ENCODE assay signal across 27 cellular contexts in genomic region chrX:122572461-122572860, GRCh38.
DNase-seq lines count a peak whose midpoint lies in the region; FAIRE-seq and TF ChIP-seq lines count a peak whose summit lies in the region.
"Had no signal": no experiment of that assay in that cellular context is flagged by ENCODE, and none has a peak within 500 bp of the region (broad histone marks: within the 10 kb centered on the region; RNA-seq: fewer than 3 reads in every experiment).

No MANE protein-coding gene starts in this region.

- H3K9me3 ChIP-seq in GM23248 (ENCODE audit: low read depth) (no peaks in the 10 kb centered on the region), astrocyte (ENCODE audit: insufficient read depth, low read depth, low read length) (no peaks in the 10 kb centered on the region), Peyer's patch (no peaks in the 10 kb centered on the region)
- H3K9me3 ChIP-seq: lower lobe of right lung, transverse colon had no signal

- no peaks in the 10 kb centered on the region for H3K9me2 ChIP-seq in GM23248 (ENCODE audit: insufficient read depth)

- H3K27ac ChIP-seq in GM23248 (peak overlapping the region; percentile 58), astrocyte (ENCODE audit: low read depth, low read length) (peak overlapping the region; percentile 37), Peyer's patch (no peak overlapping the region), brain microvascular endothelial cell (no peak overlapping the region)
- H3K27ac ChIP-seq: lower lobe of right lung, transverse colon, VCaP had no signal

- peak overlapping the region; percentile 69 for H3K27ac Mint-ChIP-seq in astrocyte (ENCODE audit: unreplicated experiment)
- H3K27ac Mint-ChIP-seq: activated CD4-positive, alpha-beta T cell treated with anti-CD3 and anti-CD28 coated beads for 36 hours; activated CD8-positive, alpha-beta T cell treated with anti-CD3 and anti-CD28 coated beads for 36 hours; activated naive CD4-positive, alpha-beta T cell treated with anti-CD3 and anti-CD28 coated beads for 36 hours; GM23338; naive thymus-derived CD8-positive, alpha-beta T cell had no signal

- no peak overlapping the region for H3K4me3 Mint-ChIP-seq in astrocyte (ENCODE audit: unreplicated experiment)
- H3K4me3 Mint-ChIP-seq: activated CD4-positive, alpha-beta T cell treated with anti-CD3 and anti-CD28 coated beads for 36 hours; activated CD8-positive, alpha-beta T cell treated with anti-CD3 and anti-CD28 coated beads for 36 hours; activated naive CD4-positive, alpha-beta T cell treated with anti-CD3 and anti-CD28 coated beads for 36 hours; GM23338; naive thymus-derived CD8-positive, alpha-beta T cell had no signal

- in situ Hi-C loops in GM23248 (cut with MboI) (no loop called here), brain microvascular endothelial cell (cut with HindIII; ENCODE audit: low pct_ligation_motif_present, low sequenced_read_pairs) (no loop called here)

- H3K27me3 ChIP-seq in GM23248 (replicated peaks; ENCODE audit: insufficient read depth) (no peaks in the 10 kb centered on the region), astrocyte (ENCODE audit: insufficient read depth, low read length) (no peaks in the 10 kb centered on the region), Peyer's patch (no peaks in the 10 kb centered on the region), brain microvascular endothelial cell (replicated peaks) (no peaks in the 10 kb centered on the region)
- H3K27me3 ChIP-seq: transverse colon had no signal

- H3K9ac ChIP-seq in GM23248, result no peak overlapping the region
- peak overlapping the region; percentile 18 for H3K9ac ChIP-seq in astrocyte (ENCODE audit: low read length)

- no peak overlapping the region for H2AFZ ChIP-seq in GM23248
- H2AFZ ChIP-seq in astrocyte (ENCODE audit: low read depth, low read length), result no peak overlapping the region
- H2AFZ ChIP-seq: GM23338 had no signal

- H3K4me2 ChIP-seq in GM23248 (ENCODE audit: unreplicated experiment), result no peak overlapping the region
- no peak overlapping the region for H3K4me2 ChIP-seq in astrocyte (ENCODE audit: low read length)
- H3K4me2 ChIP-seq: GM23338 had no signal

- no peaks in the 10 kb centered on the region for H3K36me3 Mint-ChIP-seq in astrocyte (ENCODE audit: low read depth, unreplicated experiment)

- no peaks in the 10 kb centered on the region for H4K20me1 ChIP-seq in GM23248 (ENCODE audit: insufficient read depth)
- H4K20me1 ChIP-seq in astrocyte (ENCODE audit: insufficient read depth, low read length), result no peaks in the 10 kb centered on the region

- TF ChIP-seq CTCF in astrocyte (IDR thresholded peaks at IDR 0.05; ENCODE audit: insufficient read depth, low read depth, low read length) (no peak), fibroblast of mammary gland (conservative IDR thresholded peaks at IDR 0.05; ENCODE audit: control insufficient read depth, insufficient read depth, low read depth, low read length) (no peak), Peyer's patch (IDR thresholded peaks at IDR 0.05) (no peak), brain microvascular endothelial cell (IDR thresholded peaks at IDR 0.05; ENCODE audit: low read depth, low read length, missing control alignments) (no peak)

- peak; percentile 74 for DNase-seq in GM23248
- peak; percentile 57 for DNase-seq in astrocyte (ENCODE audit: low read depth)
- DNase-seq in fibroblast of mammary gland (ENCODE audit: low read depth), result peak; percentile 53
- no peak for DNase-seq in KG1 (lab: John Stamatoyannopoulos, UW)
- DNase-seq in Peyer's patch, result no peak
- no peak for DNase-seq in brain microvascular endothelial cell
- no peak for DNase-seq in superior temporal gyrus (ENCODE audit: extremely low spot score)
- DNase-seq: activated CD4-positive, alpha-beta T cell treated with anti-CD3 and anti-CD28 coated beads for 36 hours; activated CD8-positive, alpha-beta T cell treated with anti-CD3 and anti-CD28 coated beads for 36 hours; activated naive CD4-positive, alpha-beta T cell treated with anti-CD3 and anti-CD28 coated beads for 36 hours; Calu3; caudate nucleus; cortex of kidney; DMS79; hippocampal formation; lower lobe of right lung; naive thymus-derived CD8-positive, alpha-beta T cell; NCI-H1417 treated with DMSO at 0.1 percent for 48 hours; NCI-H2081; occipital lobe; SIG-M5; stimulated activated CD4-positive, alpha-beta T cell treated with anti-CD3 and anti-CD28 coated beads, Interleukin-15, amount 100 ng/mL, for 24 hours; stimulated activated CD4-positive, alpha-beta T cell treated with anti-CD3 and anti-CD28 coated beads, Interleukin-4, amount 100 ng/mL, for 4 hours; T-helper 9 cell; transverse colon had no signal

- 2 to 8% methylated on average over 4 of the region's 4 CpGs for WGBS in GM23248 (ENCODE audit: low coverage in 1 of 2, low lambda C conversion rate in 2 of 2, missing lambda C conversion rate in 2 of 2), 2 experiments

- H3F3A ChIP-seq in GM23248 (ENCODE audit: insufficient read depth), result peaks cover 26% of the 10 kb centered on the region; the same call in 1 of the 2 replicates

- H3K4me1 ChIP-seq in GM23248 (ENCODE audit: insufficient read depth), result peaks cover 25% of the 10 kb centered on the region
- peaks cover 13% of the 10 kb centered on the region for H3K4me1 ChIP-seq in astrocyte (ENCODE audit: insufficient read depth, low read length)
- H3K4me1 ChIP-seq in Peyer's patch, result no peaks in the 10 kb centered on the region
- H3K4me1 ChIP-seq: lower lobe of right lung, transverse colon had no signal

- H3K36me3 ChIP-seq in GM23248 (ENCODE audit: low read depth), result no peaks in the 10 kb centered on the region
- H3K36me3 ChIP-seq in astrocyte (ENCODE audit: insufficient read depth, low read length), result no peaks in the 10 kb centered on the region
- no peaks in the 10 kb centered on the region for H3K36me3 ChIP-seq in Peyer's patch
- H3K36me3 ChIP-seq in brain microvascular endothelial cell (replicated peaks), result no peaks in the 10 kb centered on the region
- H3K36me3 ChIP-seq: lower lobe of right lung, transverse colon had no signal

- no peaks in the 10 kb centered on the region for H3K79me2 ChIP-seq in GM23248 (ENCODE audit: insufficient read depth)
- no peaks in the 10 kb centered on the region for H3K79me2 ChIP-seq in astrocyte (ENCODE audit: insufficient read depth, low read length)

- H3K4me3 ChIP-seq in GM23248 (no peak overlapping the region), astrocyte (ENCODE audit: insufficient read depth, low read depth, low read length) (no peak overlapping the region), fibroblast of mammary gland (ENCODE audit: control insufficient read depth, low read depth, low read length) (no peak overlapping the region), Peyer's patch (no peak overlapping the region), brain microvascular endothelial cell (ENCODE audit: low read depth, low read length) (no peak overlapping the region)
- H3K4me3 ChIP-seq: GM23338, lower lobe of right lung, transverse colon had no signal

- peaks cover 10% of the 10 kb centered on the region for H3K9me3 Mint-ChIP-seq in astrocyte (ENCODE audit: unreplicated experiment)
- H3K9me3 Mint-ChIP-seq: activated naive CD4-positive, alpha-beta T cell treated with anti-CD3 and anti-CD28 coated beads for 36 hours had no signal

- peak; percentile 81 for FAIRE-seq in astrocyte (lab: Jason Lieb, UNC)

- H3K27me3 Mint-ChIP-seq in astrocyte (ENCODE audit: low read depth, unreplicated experiment), result no peaks in the 10 kb centered on the region
- H3K27me3 Mint-ChIP-seq: activated CD4-positive, alpha-beta T cell treated with anti-CD3 and anti-CD28 coated beads for 36 hours; activated CD8-positive, alpha-beta T cell treated with anti-CD3 and anti-CD28 coated beads for 36 hours; naive thymus-derived CD8-positive, alpha-beta T cell had no signal

- H3K4me1 Mint-ChIP-seq in astrocyte (ENCODE audit: low read depth, unreplicated experiment), result peaks cover 19% of the 10 kb centered on the region
- H3K4me1 Mint-ChIP-seq: activated CD4-positive, alpha-beta T cell treated with anti-CD3 and anti-CD28 coated beads for 36 hours; GM23338 had no signal

- TF ChIP-seq POLR2A in Peyer's patch (IDR thresholded peaks at IDR 0.05), result no peak

Comparison
In these comparisons a context has a peak if more than half of its experiments do, and no peak if none do; other contexts are left out.
1. DNase-seq: peak in GM23248 (single experiment), astrocyte (single experiment) and fibroblast of mammary gland (single experiment); none in KG1 (single experiment), Peyer's patch (0 of 3), brain microvascular endothelial cell (single experiment) and superior temporal gyrus (single experiment).
2. H3K27ac ChIP-seq: peak in GM23248 (single experiment) and astrocyte (single experiment); none in Peyer's patch (0 of 4) and brain microvascular endothelial cell (single experiment).